Comparison of ENCODE assay signal across 8 cellular contexts in genomic region chr19:12550951-12551832, GRCh38. TPM values are rescaled to one million over a fixed set of nuclear protein-coding genes. Genes with fewer than 3 reads are reported as not detected.
DNase-seq lines count a peak whose midpoint lies in the region; ATAC-seq and TF ChIP-seq lines count a peak whose summit lies in the region.

ZNF564 (minus strand) TSS chr19:12551482; CDS start chr19:12551332, 150 bp downstream.

- TF ChIP-seq CTCF in C4-2B (conservative IDR thresholded peaks at IDR 0.05) (no peak), dorsolateral prefrontal cortex (IDR thresholded peaks at IDR 0.05 in 54 of 56, conservative IDR thresholded peaks at IDR 0.05 in 2 of 56; ENCODE audit: low read depth in 1 of 56, partially characterized antibody in 56 of 56) (peak in 23 of 56 donors; percentile 4 to 50 (median 15)), right lobe of liver (IDR thresholded peaks at IDR 0.05) (no peak)

- WGBS in right lobe of liver (ENCODE audit: insufficient coverage, low coverage, low lambda C conversion rate, missing lambda C conversion rate): under 1% methylated on average over 18 of the region's 55 CpGs

- peaks cover 0 to 33% (median 13%) of the 10 kb centered on the region in 4 donors for H3K4me1 ChIP-seq in right lobe of liver

- TF ChIP-seq POLR2A in right lobe of liver (IDR thresholded peaks at IDR 0.05): peak; percentile 93

- DNase-seq in NCI-H774 (lab: John Stamatoyannopoulos, UW): peak; percentile 96
- DNase-seq in activated CD4-positive, alpha-beta T cell treated with anti-CD3 and anti-CD28 coated beads, Interleukin-2, amount 50 U/mL, for 4 hours: peak; percentile 84 to 85
- peak; percentile 88 to 100 (median 98) for DNase-seq in dorsolateral prefrontal cortex
- peak; percentile 92 to 98 (median 96) for DNase-seq in right lobe of liver
- DNase-seq in stimulated activated CD4-positive, alpha-beta T cell treated with anti-CD3 and anti-CD28 coated beads, Interleukin-4, amount 100 ng/mL, for 4 hours: peak; percentile 77 to 91

- H3K36me3 ChIP-seq in right lobe of liver: no peaks in the 10 kb centered on the region

- peak within 1 kb of the TSS; percentile 94 for H3K27ac ChIP-seq in C4-2B
- peak within 1 kb of the TSS; percentile 85 to 99 (median 97) for H3K27ac ChIP-seq in dorsolateral prefrontal cortex
- peak within 1 kb of the TSS; percentile 96 to 98 (median 97) for H3K27ac ChIP-seq in right lobe of liver

- intact Hi-C loops in dorsolateral prefrontal cortex (cut with DNase I) (loop anchor here (5.0 kb wide), 3 partner anchors 54 to 109 kb away; partner anchors contain the start of genes ZNF443 (in 1 of the 2), ZNF490 (in 1 of the 2) and ZNF791 (in 1 of the 2)), right lobe of liver (cut with DNase I) (no loop called here)

- H3K4me3 ChIP-seq in dorsolateral prefrontal cortex (peak within 1 kb of the TSS; percentile 68 to 99 (median 91)), right lobe of liver (peak within 1 kb of the TSS; percentile 79 to 97 (median 91))

- H3K9me3 ChIP-seq in right lobe of liver: no peaks in the 10 kb centered on the region

- H3K27me3 ChIP-seq in dorsolateral prefrontal cortex: no peaks in the 10 kb centered on the region
- H3K27me3 ChIP-seq in right lobe of liver: no peaks in the 10 kb centered on the region

- peak; percentile 97 for ATAC-seq in GM19395 (IDR thresholded peaks at IDR 0.05; ENCODE audit: unreplicated experiment)
- ATAC-seq in HG03565 (IDR thresholded peaks at IDR 0.05; ENCODE audit: unreplicated experiment): peak; percentile 96
- ATAC-seq in right lobe of liver: peak; percentile 95 to 98 (median 96)

RNA-seq across cellular contexts. Expression of gene ZNF564, which starts in this region (rescaled TPM):
- total RNA-seq in dorsolateral prefrontal cortex (10 to 100 TPM; 10.2 to 25.8 (median 14.0) TPM), right lobe of liver (1 to 10 TPM; 3.1 to 8.1 (median 5.3) TPM)

Comparison
In these comparisons a context has a peak if more than half of its experiments do, and no peak if none do; other contexts are left out.
1. Peak in every context shown above with its lines: DNase-seq, ATAC-seq, H3K4me3 ChIP-seq and H3K27ac ChIP-seq.
2. intact Hi-C loops: an anchor here in dorsolateral prefrontal cortex (5.0 kb wide); none called in right lobe of liver.